ENCODE assay signal across 11 cellular contexts in genomic region chr16:67994037-67994407, GRCh38. TPM values are rescaled to one million over a fixed set of nuclear protein-coding genes. Genes with fewer than 3 reads are reported as not detected.
DNase-seq lines count a peak whose midpoint lies in the region; ATAC-seq, FAIRE-seq and TF ChIP-seq lines count a peak whose summit lies in the region.
"Not testable (repeated sequence)": the region's sequence is repeated elsewhere in the genome, so short reads cannot be mapped to it uniquely, and the experiment has no call there.
"Had no signal": no experiment of that assay in that cellular context is flagged by ENCODE, and none has a peak within 500 bp of the region (broad histone marks: within the 10 kb centered on the region; RNA-seq: fewer than 3 reads in every experiment).

No MANE protein-coding gene starts in this region.

- H3K4me1 Mint-ChIP-seq in CD4-positive, alpha-beta T cell (ENCODE audit: low read depth), result peaks cover 42% of the 10 kb centered on the region
- H3K4me1 Mint-ChIP-seq in effector memory CD8-positive, alpha-beta T cell (ENCODE audit: low read depth in 2 of 2), result peaks cover 18% of the 10 kb centered on the region in 2 donors

- not testable (repeated sequence) for H3K79me2 ChIP-seq in HepG2 (ENCODE audit: insufficient read depth, low read length)

- not testable (repeated sequence) for H3K36me3 ChIP-seq in WERI-Rb-1; HepG2 (replicated peaks in 1 of 2; ENCODE audit: control insufficient read depth in 1 of 2, insufficient read depth in 2 of 2, low read length in 2 of 2)
- peaks cover 67% of the 10 kb centered on the region for H3K36me3 ChIP-seq in neutrophil

- POLR2A ChIA-PET in CD4-positive, alpha-beta T cell (lab: Charles Lee), result interaction anchor here (0.8 to 3.0 kb wide), 5 partner anchors 11 to 334 kb away, joined by 3 to 23 read pairs (median 5); partner anchors contain the start of genes ACD, DDX28, DUS2 and PSMB10
- POLR2A ChIA-PET in HepG2 (lab: Yijun Ruan, JAX), result interaction anchor here (0.6 to 1.1 kb wide), 4 partner anchors 9 to 29 kb away, joined by 3 to 10 read pairs (median 4); partner anchors contain the start of genes DDX28 and DUS2

- H3K9ac ChIP-seq in HepG2 (ENCODE audit: insufficient read depth, low read depth, low read length), result peak overlapping the region; percentile 75

- H3K9me3 Mint-ChIP-seq in CD4-positive, alpha-beta T cell; activated naive CD4-positive, alpha-beta T cell treated with anti-CD3 and anti-CD28 coated beads, Interleukin-2, amount 50 U/mL, for 72 hours; effector memory CD8-positive, alpha-beta T cell: not testable (repeated sequence)

- CTCF ChIA-PET in CD4-positive, alpha-beta T cell (lab: Charles Lee), result interaction anchor here (0.6 to 1.2 kb wide), 2 partner anchors 47 to 211 kb away, joined by 3 to 12 read pairs; no protein-coding TSS in a partner anchor
- CTCF ChIA-PET in HepG2 (lab: Yijun Ruan, JAX; ENCODE audit: low intra/inter-chr PET ratio, low total read pairs), result interaction anchor here (1.2 to 3.0 kb wide), 4 partner anchors 25 to 70 kb away, joined by 3 to 46 read pairs (median 8); no protein-coding TSS in a partner anchor

- H3K9me3 ChIP-seq in CD4-positive, alpha-beta T cell (ENCODE audit: control insufficient read depth, low read length); WERI-Rb-1 (ENCODE audit: severe bottlenecking); HepG2 (ENCODE audit: low read length); neutrophil: not testable (repeated sequence)

- not testable (repeated sequence) for H3K27me3 ChIP-seq in CD4-positive, alpha-beta T cell (ENCODE audit: control insufficient read depth, insufficient read depth, low read length); WERI-Rb-1 (ENCODE audit: insufficient read depth, low read depth, severe bottlenecking); neutrophil
- peaks cover 0 to 22% of the 10 kb centered on the region in 2 experiments for H3K27me3 ChIP-seq in HepG2 (ENCODE audit: control insufficient read depth in 1 of 2, insufficient read depth in 2 of 2, low read length in 2 of 2)

- H3K27ac Mint-ChIP-seq in CD4-positive, alpha-beta T cell, result peak overlapping the region; percentile 93
- H3K27ac Mint-ChIP-seq in activated naive CD4-positive, alpha-beta T cell treated with anti-CD3 and anti-CD28 coated beads, Interleukin-2, amount 50 U/mL, for 72 hours, result peak overlapping the region; percentile 95 to 97
- H3K27ac Mint-ChIP-seq in effector memory CD8-positive, alpha-beta T cell, result peak overlapping the region; percentile 93 to 95

- peak overlapping the region; percentile 89 for H3K4me3 Mint-ChIP-seq in CD4-positive, alpha-beta T cell
- H3K4me3 Mint-ChIP-seq in effector memory CD8-positive, alpha-beta T cell, result peak overlapping the region; percentile 82 to 83

- H3K4me2 ChIP-seq in HepG2 (ENCODE audit: low read depth, low read length), result peak overlapping the region; percentile 95

- H3K4me1 ChIP-seq in HepG2 (ENCODE audit: insufficient read depth, low read length) (peaks cover 43% of the 10 kb centered on the region), neutrophil (ENCODE audit: control insufficient read depth in 1 of 2, insufficient read depth in 1 of 2, low read depth in 1 of 2, low read length in 1 of 2) (peaks cover 62 to 70% of the 10 kb centered on the region in 2 experiments)

- not testable (repeated sequence) for TF ChIP-seq EP300 in HepG2 (IDR thresholded peaks at IDR 0.05; ENCODE audit: low read depth in 2 of 2, low read length in 2 of 2); HepG2 (CRISPR knock-in tag; IDR thresholded peaks at IDR 0.05; ENCODE audit: borderline replicate concordance)

- not testable (repeated sequence) for TF ChIP-seq CTCF in CD4-positive, alpha-beta T cell (IDR thresholded peaks at IDR 0.05); WERI-Rb-1 (IDR thresholded peaks at IDR 0.05; ENCODE audit: low read depth, low read length); HepG2 (CRISPR knock-in tag; IDR thresholded peaks at IDR 0.05); neutrophil (IDR thresholded peaks at IDR 0.05)

- H4K20me1 ChIP-seq in HepG2 (ENCODE audit: insufficient read depth, low read length), result not testable (repeated sequence)

- H2AFZ ChIP-seq in HepG2 (ENCODE audit: low read length), result not testable (repeated sequence)

- TF ChIP-seq RAD21 in HepG2 (CRISPR knock-in tag; IDR thresholded peaks at IDR 0.05), result not testable (repeated sequence)

- peak; percentile 22 for ATAC-seq in CD4-positive, alpha-beta T cell (ENCODE audit: poor library complexity)
- ATAC-seq in activated naive CD4-positive, alpha-beta T cell treated with anti-CD3 and anti-CD28 coated beads, Interleukin-2, amount 50 U/mL, for 72 hours, result peak; percentile 10 to 25
- ATAC-seq in effector memory CD8-positive, alpha-beta T cell (replicated peaks), result not testable (repeated sequence)
- ATAC-seq in HepG2, result peak; percentile 44

- intact Hi-C loops in CD4-positive, alpha-beta T cell (cut with DNase I, micrococcal nuclease); HepG2 (cut with micrococcal nuclease; ENCODE audit: unreplicated experiment): not testable (repeated sequence)

- not testable (repeated sequence) for H3K4me3 ChIP-seq in WERI-Rb-1 (ENCODE audit: low read depth, low read length)
- H3K4me3 ChIP-seq in HepG2 (replicated peaks in 1 of 3; ENCODE audit: insufficient read depth in 1 of 3, low read depth in 2 of 3, low read length in 3 of 3), result peak overlapping the region; percentile 44 to 74 (median 67); a peak in 5 of 6 replicates
- peak overlapping the region; percentile 70 to 77 for H3K4me3 ChIP-seq in neutrophil (ENCODE audit: low read depth in 1 of 2, low read length in 1 of 2)

- in situ Hi-C loops in KBM-7 (cut with MboI; ENCODE audit: low pct_unique_long_range_greater_than_20kb, low sequenced_read_pairs), result not testable (repeated sequence)
- in situ Hi-C loops in HepG2 (cut with HindIII; ENCODE audit: extremely low pct_ligation_motif_present, low pct_unique_long_range_greater_than_20kb), result loop anchor here (5.0 kb wide), 1 partner anchor 48 kb away; no protein-coding TSS in a partner anchor

- not testable (repeated sequence) for H3K27me3 Mint-ChIP-seq in CD4-positive, alpha-beta T cell; effector memory CD8-positive, alpha-beta T cell

- 61% methylated on average over 7 of the region's 7 CpGs for WGBS in HepG2 (ENCODE audit: low lambda C conversion rate)

- FAIRE-seq in HepG2 (lab: Jason Lieb, UNC), result not testable (repeated sequence)

- H3K27ac ChIP-seq in CD4-positive, alpha-beta T cell (ENCODE audit: low read depth, low read length), result peak overlapping the region; percentile 76
- H3K27ac ChIP-seq in WERI-Rb-1, result 0 out of 2 replicates have a peak overlapping the region, but pooled peaks have one; percentile 26
- not testable (repeated sequence) for H3K27ac ChIP-seq in HepG2 (ENCODE audit: extremely low read length, insufficient read depth, low read length)
- peak overlapping the region; percentile 100 for H3K27ac ChIP-seq in neutrophil
- peak overlapping the region; percentile 47 for H3K27ac ChIP-seq in substantia nigra (ENCODE audit: low read depth, low read length, poor library complexity, severe bottlenecking)

- peaks cover 33% of the 10 kb centered on the region for H3K36me3 Mint-ChIP-seq in CD4-positive, alpha-beta T cell (ENCODE audit: low read depth)
- H3K36me3 Mint-ChIP-seq in activated naive CD4-positive, alpha-beta T cell treated with anti-CD3 and anti-CD28 coated beads, Interleukin-2, amount 50 U/mL, for 72 hours, result not testable (repeated sequence)
- peaks cover 13% of the 10 kb centered on the region for H3K36me3 Mint-ChIP-seq in effector memory CD8-positive, alpha-beta T cell (ENCODE audit: insufficient read depth)

- not testable (repeated sequence) for BruUV-seq in HepG2 (replicated peaks; lab: Mats Ljungman, UMichigan)

- DNase-seq in CD4-positive, alpha-beta T cell; WERI-Rb-1; activated naive CD4-positive, alpha-beta T cell treated with anti-CD3 and anti-CD28 coated beads, Interleukin-2, amount 50 U/mL, for 72 hours (ENCODE audit: low spot score in 2 of 2); effector memory CD8-positive, alpha-beta T cell; HepG2 (ENCODE audit: low spot score); substantia nigra (lab: John Stamatoyannopoulos, UW): not testable (repeated sequence)
- peak; percentile 19 for DNase-seq in KBM-7

- TF ChIP-seq POLR2A in HepG2 (IDR thresholded peaks at IDR 0.05; ENCODE audit: insufficient read depth in 1 of 2, low read depth in 2 of 2, low read length in 2 of 2), result not testable (repeated sequence)

RNA-seq across cellular contexts. Expression of gene DPEP2, which starts 5.3 kb away (rescaled TPM):
- total RNA-seq in CD4-positive, alpha-beta T cell, result 10 to 100 TPM; 42.2 to 43.5 TPM
- total RNA-seq in activated naive CD4-positive, alpha-beta T cell treated with anti-CD3 and anti-CD28 coated beads, Interleukin-2, amount 50 U/mL, for 72 hours, result 1 to 10 TPM; 2.5 to 6.3 TPM
- not detected in 2 replicates for total RNA-seq in HepG2 (2016; rRNA removed; fragmentation: Illumina TruSeq; extraction: Trizol)
- total RNA-seq in HepG2 (2016; cell fraction: cytosol; rRNA removed; fragmentation: Illumina TruSeq; extraction: Trizol; ENCODE audit: low read depth), result not detected in 2 replicates
- not detected in 2 replicates for total RNA-seq in HepG2 (2016; cell fraction: insoluble cytoplasmic fraction; rRNA removed; fragmentation: Illumina TruSeq; extraction: Trizol)
- not detected in 2 replicates for total RNA-seq in HepG2 (2016; cell fraction: membrane; rRNA removed; fragmentation: Illumina TruSeq; extraction: Trizol)
- total RNA-seq in HepG2 (2016; cell fraction: nucleus; rRNA removed; fragmentation: Illumina TruSeq; extraction: Trizol), result not detected in 2 replicates
- 0.18 and 0.26 TPM in 2 replicates for polyA plus RNA-seq in HepG2 (2011; rRNA removed)
- 0.08 and 0.27 TPM in 2 replicates for polyA plus RNA-seq in HepG2 (2011; cell fraction: cytosol; rRNA removed)
- polyA plus RNA-seq in HepG2 (2011; cell fraction: nucleus; rRNA removed), result 0.38 and 0.45 TPM in 2 replicates
- 0.73 TPM in 1 of 2 replicates, not detected in the other for polyA plus RNA-seq in HepG2 (2012)
- not detected in 2 replicates for polyA plus RNA-seq in HepG2 (2016; cell fraction: cytosol; fragmentation: Illumina TruSeq; extraction: Trizol; ENCODE audit: low read depth)
- polyA plus RNA-seq in HepG2 (2016; cell fraction: insoluble cytoplasmic fraction; fragmentation: Illumina TruSeq; extraction: Trizol; ENCODE audit: low read depth), result not detected in 2 replicates
- polyA plus RNA-seq in HepG2 (2016; cell fraction: membrane; fragmentation: Illumina TruSeq; extraction: Trizol; ENCODE audit: low read depth), result not detected in 2 replicates
- not detected in 2 replicates for polyA plus RNA-seq in HepG2 (2016; cell fraction: nucleus; fragmentation: Illumina TruSeq; extraction: Trizol; ENCODE audit: insufficient read depth, low read depth)
- polyA minus RNA-seq in HepG2 (2011; rRNA and poly(A)+ RNA removed; ENCODE audit: low replicate concordance), result 0.21 and 0.80 TPM in 2 replicates
- polyA minus RNA-seq in HepG2 (2011; cell fraction: cytosol; rRNA and poly(A)+ RNA removed), result 0.53 TPM in 1 of 2 replicates, not detected in the other
- polyA minus RNA-seq in HepG2 (2011; cell fraction: nucleus; rRNA and poly(A)+ RNA removed), result 0.26 TPM in 1 of 2 replicates, not detected in the other
- total RNA-seq: A673, cardiac muscle cell had no signal
- polyA plus RNA-seq: cardiac muscle cell had no signal

RNA-seq across cellular contexts. Expression of gene DPEP3, which starts 13.7 kb away (rescaled TPM):
- total RNA-seq in CD4-positive, alpha-beta T cell, result under 1 TPM; 0.53 to 0.63 TPM
- under 1 TPM; 0.19 to 0.23 TPM for total RNA-seq in activated naive CD4-positive, alpha-beta T cell treated with anti-CD3 and anti-CD28 coated beads, Interleukin-2, amount 50 U/mL, for 72 hours
- total RNA-seq in HepG2 (2016; rRNA removed; fragmentation: Illumina TruSeq; extraction: Trizol), result not detected in 2 replicates
- total RNA-seq in HepG2 (2016; cell fraction: cytosol; rRNA removed; fragmentation: Illumina TruSeq; extraction: Trizol; ENCODE audit: low read depth), result not detected in 2 replicates
- not detected in 2 replicates for total RNA-seq in HepG2 (2016; cell fraction: insoluble cytoplasmic fraction; rRNA removed; fragmentation: Illumina TruSeq; extraction: Trizol)
- not detected in 2 replicates for total RNA-seq in HepG2 (2016; cell fraction: membrane; rRNA removed; fragmentation: Illumina TruSeq; extraction: Trizol)
- not detected in 2 replicates for total RNA-seq in HepG2 (2016; cell fraction: nucleus; rRNA removed; fragmentation: Illumina TruSeq; extraction: Trizol)
- not detected in 2 replicates for polyA plus RNA-seq in HepG2 (2011; rRNA removed)
- not detected in 2 replicates for polyA plus RNA-seq in HepG2 (2011; cell fraction: cytosol; rRNA removed)
- not detected in 2 replicates for polyA plus RNA-seq in HepG2 (2011; cell fraction: nucleus; rRNA removed)
- not detected in 2 replicates for polyA plus RNA-seq in HepG2 (2012)
- polyA plus RNA-seq in HepG2 (2016; cell fraction: cytosol; fragmentation: Illumina TruSeq; extraction: Trizol; ENCODE audit: low read depth), result not detected in 2 replicates
- not detected in 2 replicates for polyA plus RNA-seq in HepG2 (2016; cell fraction: insoluble cytoplasmic fraction; fragmentation: Illumina TruSeq; extraction: Trizol; ENCODE audit: low read depth)
- polyA plus RNA-seq in HepG2 (2016; cell fraction: membrane; fragmentation: Illumina TruSeq; extraction: Trizol; ENCODE audit: low read depth), result not detected in 2 replicates
- not detected in 2 replicates for polyA plus RNA-seq in HepG2 (2016; cell fraction: nucleus; fragmentation: Illumina TruSeq; extraction: Trizol; ENCODE audit: insufficient read depth, low read depth)
- polyA minus RNA-seq in HepG2 (2011; rRNA and poly(A)+ RNA removed; ENCODE audit: low replicate concordance), result not detected in 2 replicates
- polyA minus RNA-seq in HepG2 (2011; cell fraction: cytosol; rRNA and poly(A)+ RNA removed), result not detected in 2 replicates
- not detected in 2 replicates for polyA minus RNA-seq in HepG2 (2011; cell fraction: nucleus; rRNA and poly(A)+ RNA removed)
- total RNA-seq: A673, cardiac muscle cell had no signal

RNA-seq across cellular contexts. Expression of gene DPEP2NB, which starts 21.7 kb away (rescaled TPM):
- total RNA-seq in CD4-positive, alpha-beta T cell, result not detected
- total RNA-seq in activated naive CD4-positive, alpha-beta T cell treated with anti-CD3 and anti-CD28 coated beads, Interleukin-2, amount 50 U/mL, for 72 hours, result not detected
- total RNA-seq in HepG2 (2016; rRNA removed; fragmentation: Illumina TruSeq; extraction: Trizol), result not detected in 2 replicates
- not detected in 2 replicates for total RNA-seq in HepG2 (2016; cell fraction: cytosol; rRNA removed; fragmentation: Illumina TruSeq; extraction: Trizol; ENCODE audit: low read depth)
- total RNA-seq in HepG2 (2016; cell fraction: insoluble cytoplasmic fraction; rRNA removed; fragmentation: Illumina TruSeq; extraction: Trizol), result not detected in 2 replicates
- total RNA-seq in HepG2 (2016; cell fraction: membrane; rRNA removed; fragmentation: Illumina TruSeq; extraction: Trizol), result not detected in 2 replicates
- total RNA-seq in HepG2 (2016; cell fraction: nucleus; rRNA removed; fragmentation: Illumina TruSeq; extraction: Trizol), result not detected in 2 replicates
- not detected in 2 replicates for polyA plus RNA-seq in HepG2 (2011; rRNA removed)
- polyA plus RNA-seq in HepG2 (2011; cell fraction: cytosol; rRNA removed), result not detected in 2 replicates
- not detected in 2 replicates for polyA plus RNA-seq in HepG2 (2011; cell fraction: nucleus; rRNA removed)
- polyA plus RNA-seq in HepG2 (2012), result not detected in 2 replicates
- polyA plus RNA-seq in HepG2 (2016; cell fraction: cytosol; fragmentation: Illumina TruSeq; extraction: Trizol; ENCODE audit: low read depth), result not detected in 2 replicates
- polyA plus RNA-seq in HepG2 (2016; cell fraction: insoluble cytoplasmic fraction; fragmentation: Illumina TruSeq; extraction: Trizol; ENCODE audit: low read depth), result not detected in 2 replicates
- polyA plus RNA-seq in HepG2 (2016; cell fraction: membrane; fragmentation: Illumina TruSeq; extraction: Trizol; ENCODE audit: low read depth), result not detected in 2 replicates
- polyA plus RNA-seq in HepG2 (2016; cell fraction: nucleus; fragmentation: Illumina TruSeq; extraction: Trizol; ENCODE audit: insufficient read depth, low read depth), result not detected in 2 replicates
- polyA minus RNA-seq in HepG2 (2011; rRNA and poly(A)+ RNA removed; ENCODE audit: low replicate concordance), result not detected in 2 replicates
- polyA minus RNA-seq in HepG2 (2011; cell fraction: cytosol; rRNA and poly(A)+ RNA removed), result not detected in 2 replicates
- not detected in 2 replicates for polyA minus RNA-seq in HepG2 (2011; cell fraction: nucleus; rRNA and poly(A)+ RNA removed)
- total RNA-seq: A673, cardiac muscle cell, thyroid gland had no signal
- polyA plus RNA-seq: cardiac muscle cell had no signal

RNA-seq across cellular contexts. Expression of gene SLC12A4, which starts 25.6 kb away (rescaled TPM):
- total RNA-seq in CD4-positive, alpha-beta T cell, result 10 to 100 TPM; 15.1 to 17.7 TPM
- 10 to 100 TPM; 37.2 to 64.0 TPM for total RNA-seq in activated naive CD4-positive, alpha-beta T cell treated with anti-CD3 and anti-CD28 coated beads, Interleukin-2, amount 50 U/mL, for 72 hours
- total RNA-seq in HepG2 (2016; rRNA removed; fragmentation: Illumina TruSeq; extraction: Trizol), result 23.1 and 65.1 TPM in 2 replicates
- total RNA-seq in HepG2 (2016; cell fraction: cytosol; rRNA removed; fragmentation: Illumina TruSeq; extraction: Trizol; ENCODE audit: low read depth), result 26.9 and 34.0 TPM in 2 replicates
- total RNA-seq in HepG2 (2016; cell fraction: insoluble cytoplasmic fraction; rRNA removed; fragmentation: Illumina TruSeq; extraction: Trizol), result 17.0 and 65.2 TPM in 2 replicates
- 31.5 and 34.1 TPM in 2 replicates for total RNA-seq in HepG2 (2016; cell fraction: membrane; rRNA removed; fragmentation: Illumina TruSeq; extraction: Trizol)
- 87.0 and 109 TPM in 2 replicates for total RNA-seq in HepG2 (2016; cell fraction: nucleus; rRNA removed; fragmentation: Illumina TruSeq; extraction: Trizol)
- polyA plus RNA-seq in HepG2 (2011; rRNA removed), result 84.3 and 134 TPM in 2 replicates
- polyA plus RNA-seq in HepG2 (2011; cell fraction: cytosol; rRNA removed), result 42.1 and 54.3 TPM in 2 replicates
- 687 and 790 TPM in 2 replicates for polyA plus RNA-seq in HepG2 (2011; cell fraction: nucleus; rRNA removed)
- 66.6 and 79.4 TPM in 2 replicates for polyA plus RNA-seq in HepG2 (2012)
- 9.6 and 12.5 TPM in 2 replicates for polyA plus RNA-seq in HepG2 (2016; cell fraction: cytosol; fragmentation: Illumina TruSeq; extraction: Trizol; ENCODE audit: low read depth)
- 12.0 and 18.1 TPM in 2 replicates for polyA plus RNA-seq in HepG2 (2016; cell fraction: insoluble cytoplasmic fraction; fragmentation: Illumina TruSeq; extraction: Trizol; ENCODE audit: low read depth)
- polyA plus RNA-seq in HepG2 (2016; cell fraction: membrane; fragmentation: Illumina TruSeq; extraction: Trizol; ENCODE audit: low read depth), result 17.2 and 19.1 TPM in 2 replicates
- polyA plus RNA-seq in HepG2 (2016; cell fraction: nucleus; fragmentation: Illumina TruSeq; extraction: Trizol; ENCODE audit: insufficient read depth, low read depth), result 253 and 270 TPM in 2 replicates
- 74.6 and 238 TPM in 2 replicates for polyA minus RNA-seq in HepG2 (2011; rRNA and poly(A)+ RNA removed; ENCODE audit: low replicate concordance)
- polyA minus RNA-seq in HepG2 (2011; cell fraction: cytosol; rRNA and poly(A)+ RNA removed), result 48.3 and 54.6 TPM in 2 replicates
- 152 and 193 TPM in 2 replicates for polyA minus RNA-seq in HepG2 (2011; cell fraction: nucleus; rRNA and poly(A)+ RNA removed)

RNA-seq across cellular contexts. Expression of gene DDX28, which starts 29.0 kb away (rescaled TPM):
- 10 to 100 TPM; 18.9 to 19.4 TPM for total RNA-seq in CD4-positive, alpha-beta T cell
- 10 to 100 TPM in 1 of 2 donors, 1 to 10 TPM in 1; 7.7 to 15.6 TPM for total RNA-seq in activated naive CD4-positive, alpha-beta T cell treated with anti-CD3 and anti-CD28 coated beads, Interleukin-2, amount 50 U/mL, for 72 hours
- 16.4 and 18.4 TPM in 2 replicates for total RNA-seq in HepG2 (2016; rRNA removed; fragmentation: Illumina TruSeq; extraction: Trizol)
- 2.8 and 3.0 TPM in 2 replicates for total RNA-seq in HepG2 (2016; cell fraction: cytosol; rRNA removed; fragmentation: Illumina TruSeq; extraction: Trizol; ENCODE audit: low read depth)
- total RNA-seq in HepG2 (2016; cell fraction: insoluble cytoplasmic fraction; rRNA removed; fragmentation: Illumina TruSeq; extraction: Trizol), result 16.5 and 18.2 TPM in 2 replicates
- total RNA-seq in HepG2 (2016; cell fraction: membrane; rRNA removed; fragmentation: Illumina TruSeq; extraction: Trizol), result 5.7 and 7.5 TPM in 2 replicates
- total RNA-seq in HepG2 (2016; cell fraction: nucleus; rRNA removed; fragmentation: Illumina TruSeq; extraction: Trizol), result 11.7 and 13.6 TPM in 2 replicates
- polyA plus RNA-seq in HepG2 (2011; rRNA removed), result 13.6 and 14.1 TPM in 2 replicates
- polyA plus RNA-seq in HepG2 (2011; cell fraction: cytosol; rRNA removed), result 12.4 and 15.6 TPM in 2 replicates
- 8.7 and 9.9 TPM in 2 replicates for polyA plus RNA-seq in HepG2 (2011; cell fraction: nucleus; rRNA removed)
- polyA plus RNA-seq in HepG2 (2012), result 6.3 and 6.8 TPM in 2 replicates
- polyA plus RNA-seq in HepG2 (2016; cell fraction: cytosol; fragmentation: Illumina TruSeq; extraction: Trizol; ENCODE audit: low read depth), result 1.2 and 1.6 TPM in 2 replicates
- polyA plus RNA-seq in HepG2 (2016; cell fraction: insoluble cytoplasmic fraction; fragmentation: Illumina TruSeq; extraction: Trizol; ENCODE audit: low read depth), result 14.5 and 16.0 TPM in 2 replicates
- 2.6 and 3.1 TPM in 2 replicates for polyA plus RNA-seq in HepG2 (2016; cell fraction: membrane; fragmentation: Illumina TruSeq; extraction: Trizol; ENCODE audit: low read depth)
- 13.9 and 15.5 TPM in 2 replicates for polyA plus RNA-seq in HepG2 (2016; cell fraction: nucleus; fragmentation: Illumina TruSeq; extraction: Trizol; ENCODE audit: insufficient read depth, low read depth)
- polyA minus RNA-seq in HepG2 (2011; rRNA and poly(A)+ RNA removed; ENCODE audit: low replicate concordance), result 19.4 and 28.5 TPM in 2 replicates
- 7.2 and 10.0 TPM in 2 replicates for polyA minus RNA-seq in HepG2 (2011; cell fraction: cytosol; rRNA and poly(A)+ RNA removed)
- 18.2 and 19.9 TPM in 2 replicates for polyA minus RNA-seq in HepG2 (2011; cell fraction: nucleus; rRNA and poly(A)+ RNA removed)

Comparison
In these comparisons a context has a peak if more than half of its experiments do, and no peak if none do; other contexts are left out.
1. RNA of gene DPEP2, which starts 5.3 kb away (total RNA-seq): 42.2 to 43.5 TPM in CD4-positive, alpha-beta T cell; 2.5 to 6.3 TPM in activated naive CD4-positive, alpha-beta T cell treated with anti-CD3 and anti-CD28 coated beads, Interleukin-2, amount 50 U/mL, for 72 hours and not detected in HepG2; every median in the first group is over 4 times any median in the second.
2. Peak in every context shown above with its lines, with median percentiles within 50 percentile points of each other: H3K27ac Mint-ChIP-seq.